23 cellular contexts compared by ENCODE assay signal in the genomic region with DNA sequence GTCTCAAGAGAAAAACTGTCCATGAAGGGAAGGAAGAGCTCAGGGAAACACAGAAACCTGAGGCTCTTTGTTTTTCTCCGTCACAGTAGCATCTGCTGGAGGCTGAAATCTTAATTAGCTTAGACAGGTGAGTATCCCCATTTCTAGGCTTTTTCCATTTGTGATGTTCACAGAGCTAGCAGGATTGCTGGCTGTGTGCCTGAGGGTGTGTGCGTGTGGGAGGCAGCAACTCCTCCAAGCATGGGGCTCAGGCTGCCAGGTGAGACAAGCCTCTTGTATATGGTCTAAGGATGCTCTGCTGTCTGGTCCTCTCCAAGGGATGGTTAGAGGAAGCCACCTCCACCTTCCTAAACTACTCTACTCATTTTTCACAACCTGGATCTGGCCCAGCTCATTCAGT.
DNase-seq lines count a peak whose midpoint lies in the region; ATAC-seq and TF ChIP-seq lines count a peak whose summit lies in the region.
"Had no signal": no experiment of that assay in that cellular context is flagged by ENCODE, and none has a peak within 500 bp of the region (broad histone marks: within the 10 kb centered on the region; RNA-seq: fewer than 3 reads in every experiment).

No MANE protein-coding gene starts in this region.

- H3K9me3 ChIP-seq in heart left ventricle = no peaks in the 10 kb centered on the region
- H3K9me3 ChIP-seq in OCI-LY7 (ENCODE audit: low read length) = no peaks in the 10 kb centered on the region

- H3K27me3 Mint-ChIP-seq in activated naive CD8-positive, alpha-beta T cell treated with anti-CD3 and anti-CD28 coated beads, Interleukin-2, amount 50 U/mL, for 24 hours = no peaks in the 10 kb centered on the region
- H3K27me3 Mint-ChIP-seq in activated naive CD8-positive, alpha-beta T cell treated with anti-CD3 and anti-CD28 coated beads for 36 hours = peaks cover 4% of the 10 kb centered on the region
- H3K27me3 Mint-ChIP-seq: CD4-positive, alpha-beta memory T cell; CD4-positive, CD25-positive, alpha-beta regulatory T cell; CD8-positive, alpha-beta memory T cell had no signal

- intact Hi-C loops in head of caudate nucleus (cut with DNase I) (no loop called here), heart left ventricle (cut with DNase I) (no loop called here), OCI-LY7 (cut with micrococcal nuclease; ENCODE audit: unreplicated experiment) (no loop called here)

- no TSS peak for BruUV-seq in OCI-LY7 (replicated peaks; lab: Mats Ljungman, UMichigan)

- H3K36me3 Mint-ChIP-seq in activated naive CD8-positive, alpha-beta T cell treated with anti-CD3 and anti-CD28 coated beads, Interleukin-2, amount 50 U/mL, for 24 hours (ENCODE audit: low read depth) = no peaks in the 10 kb centered on the region
- no peaks in the 10 kb centered on the region for H3K36me3 Mint-ChIP-seq in activated naive CD8-positive, alpha-beta T cell treated with anti-CD3 and anti-CD28 coated beads for 36 hours
- H3K36me3 Mint-ChIP-seq: CD14-positive monocyte; CD4-positive, alpha-beta memory T cell; CD4-positive, CD25-positive, alpha-beta regulatory T cell had no signal

- no peaks in the 10 kb centered on the region for H3K27me3 ChIP-seq in heart left ventricle
- H3K27me3 ChIP-seq: BE2C, BLaER1 had no signal

- WGBS in heart left ventricle, 4 donors = 74 to 84% (median 78%) methylated on average over 2 of the region's 2 CpGs

- no peaks in the 10 kb centered on the region for H3K4me1 Mint-ChIP-seq in activated naive CD8-positive, alpha-beta T cell treated with anti-CD3 and anti-CD28 coated beads, Interleukin-2, amount 50 U/mL, for 24 hours
- peaks cover 10% of the 10 kb centered on the region for H3K4me1 Mint-ChIP-seq in activated naive CD8-positive, alpha-beta T cell treated with anti-CD3 and anti-CD28 coated beads for 36 hours
- H3K4me1 Mint-ChIP-seq: CD14-positive monocyte; CD4-positive, alpha-beta memory T cell; CD4-positive, CD25-positive, alpha-beta regulatory T cell had no signal

- no peaks in the 10 kb centered on the region for H4K20me1 ChIP-seq in OCI-LY7 (ENCODE audit: insufficient read depth, low read length)
- H4K20me1 ChIP-seq: BLaER1 had no signal

- no peak overlapping the region for H3K4me2 ChIP-seq in OCI-LY7 (ENCODE audit: low read length)
- H3K4me2 ChIP-seq: BLaER1 had no signal

- H3K4me3 ChIP-seq in heart left ventricle (no peak overlapping the region), OCI-LY7 (ENCODE audit: low read depth, low read length, poor library complexity, severe bottlenecking) (no peak overlapping the region)
- H3K4me3 ChIP-seq: BLaER1 had no signal

- no peak overlapping the region for H2AFZ ChIP-seq in OCI-LY7 (ENCODE audit: low read length)

- H3K36me3 ChIP-seq in heart left ventricle = no peaks in the 10 kb centered on the region
- no peaks in the 10 kb centered on the region for H3K36me3 ChIP-seq in OCI-LY7 (ENCODE audit: insufficient read depth, low read length)
- H3K36me3 ChIP-seq: BE2C, BLaER1 had no signal

- H3K4me3 Mint-ChIP-seq in activated naive CD8-positive, alpha-beta T cell treated with anti-CD3 and anti-CD28 coated beads, Interleukin-2, amount 50 U/mL, for 24 hours = no peak overlapping the region
- H3K4me3 Mint-ChIP-seq in activated naive CD8-positive, alpha-beta T cell treated with anti-CD3 and anti-CD28 coated beads for 36 hours = no peak overlapping the region
- H3K4me3 Mint-ChIP-seq: CD14-positive monocyte; CD4-positive, alpha-beta memory T cell; CD4-positive, CD25-positive, alpha-beta regulatory T cell; CD8-positive, alpha-beta memory T cell had no signal

- CTCF ChIA-PET in OCI-LY7 (lab: Charles Lee; ENCODE audit: unreplicated experiment) = no interaction called here

- H3K9me3 Mint-ChIP-seq in activated naive CD8-positive, alpha-beta T cell treated with anti-CD3 and anti-CD28 coated beads, Interleukin-2, amount 50 U/mL, for 24 hours = no peaks in the 10 kb centered on the region
- H3K9me3 Mint-ChIP-seq in activated naive CD8-positive, alpha-beta T cell treated with anti-CD3 and anti-CD28 coated beads for 36 hours = no peaks in the 10 kb centered on the region

- DNase-seq in activated naive CD8-positive, alpha-beta T cell treated with anti-CD3 and anti-CD28 coated beads, Interleukin-2, amount 50 U/mL, for 24 hours = no peak
- no peak for DNase-seq in activated naive CD8-positive, alpha-beta T cell treated with anti-CD3 and anti-CD28 coated beads for 36 hours
- DNase-seq in cerebellar cortex (ENCODE audit: low spot score) = peak; percentile 68
- peak in 36 of 42 donors; percentile 1 to 81 (median 38) for DNase-seq in head of caudate nucleus
- DNase-seq in heart left ventricle = no peak
- no peak for DNase-seq in OCI-LY7 (ENCODE audit: low spot score)
- DNase-seq: 8988T; ACHN; BE2C; C1 segment of cervical spinal cord; CD4-positive, alpha-beta memory T cell; CD4-positive, CD25-positive, alpha-beta regulatory T cell; CD8-positive, alpha-beta memory T cell; COR-L47; DMS 273 treated with DMSO at 0.1 percent for 48 hours; DMS153; DMS53; DMS79; DND-41; EL; GF-D8 had no signal

- H3K79me2 ChIP-seq in OCI-LY7 (ENCODE audit: insufficient read depth, low read depth, low read length) = no peaks in the 10 kb centered on the region

- no peak overlapping the region for H3K27ac ChIP-seq in heart left ventricle
- no peak overlapping the region for H3K27ac ChIP-seq in OCI-LY7 (ENCODE audit: low read depth, low read length, poor library complexity, severe bottlenecking)
- H3K27ac ChIP-seq: BLaER1 had no signal

- H3K9me2 ChIP-seq in OCI-LY7 (ENCODE audit: insufficient read depth, low read length) = no peaks in the 10 kb centered on the region

- POLR2A ChIA-PET in OCI-LY7 (lab: Charles Lee) = interaction anchor here (0.6 to 0.9 kb wide), 2 partner anchors 8 to 11 kb away, joined by 3 read pairs; no protein-coding TSS in a partner anchor

- peak overlapping the region; percentile 18 for H3K27ac Mint-ChIP-seq in activated naive CD8-positive, alpha-beta T cell treated with anti-CD3 and anti-CD28 coated beads, Interleukin-2, amount 50 U/mL, for 24 hours
- no peak overlapping the region for H3K27ac Mint-ChIP-seq in activated naive CD8-positive, alpha-beta T cell treated with anti-CD3 and anti-CD28 coated beads for 36 hours
- H3K27ac Mint-ChIP-seq: CD4-positive, CD25-positive, alpha-beta regulatory T cell; CD8-positive, alpha-beta memory T cell had no signal

- H3K4me1 ChIP-seq in heart left ventricle = no peaks in the 10 kb centered on the region
- no peaks in the 10 kb centered on the region for H3K4me1 ChIP-seq in OCI-LY7 (ENCODE audit: insufficient read depth, low read length, poor library complexity, severe bottlenecking)
- H3K4me1 ChIP-seq: BE2C had no signal

- no peak for TF ChIP-seq CTCF in heart left ventricle (IDR thresholded peaks at IDR 0.05)
- no peak for TF ChIP-seq CTCF in OCI-LY7 (conservative IDR thresholded peaks at IDR 0.05; ENCODE audit: low read length)

- no peak for ATAC-seq in activated naive CD8-positive, alpha-beta T cell treated with anti-CD3 and anti-CD28 coated beads, Interleukin-2, amount 50 U/mL, for 24 hours
- ATAC-seq in heart left ventricle = no peak

- TF ChIP-seq POLR2A in heart left ventricle (IDR thresholded peaks at IDR 0.05) = no peak

Comparison
In these comparisons a context has a peak if more than half of its experiments do, and no peak if none do; other contexts are left out.
1. DNase-seq: peak in cerebellar cortex (single experiment) and head of caudate nucleus (36 of 42); none in activated naive CD8-positive, alpha-beta T cell treated with anti-CD3 and anti-CD28 coated beads, Interleukin-2, amount 50 U/mL, for 24 hours (single experiment), activated naive CD8-positive, alpha-beta T cell treated with anti-CD3 and anti-CD28 coated beads for 36 hours (single experiment), heart left ventricle (0 of 5) and OCI-LY7 (single experiment).